In the genomic region with DNA sequence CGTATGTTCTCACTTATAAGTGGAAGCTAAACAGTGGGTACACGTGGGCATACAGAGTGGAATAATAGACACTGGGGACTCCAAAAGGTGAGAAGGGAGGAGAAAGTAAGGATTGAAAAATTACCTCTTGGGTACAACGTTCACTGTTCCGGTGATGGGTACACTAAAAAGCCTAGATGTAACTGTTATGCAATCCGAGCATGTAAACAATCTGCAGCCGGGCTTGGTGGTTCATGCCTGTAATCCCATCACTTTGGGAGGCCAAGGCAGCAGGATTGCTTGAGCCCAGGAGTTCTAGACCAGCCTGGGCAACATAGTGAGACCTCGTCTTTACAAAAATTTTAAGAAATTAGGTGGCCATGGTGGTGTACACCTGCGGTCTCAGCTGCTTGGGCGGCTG, we compare ENCODE assay signal across 1 cellular context.
A peak's percentile ranks its signal among the peaks of the same experiment; 100 is the strongest.
TF ChIP-seq lines count a peak whose summit lies in the region.

No MANE protein-coding gene starts in this region.

TF ChIP-seq in HepG2, 621 proteins besides CTCF, POLR2A, EP300 and RAD21 (continued from another document and continues in another):
- TF ChIP-seq, protein P1, sequence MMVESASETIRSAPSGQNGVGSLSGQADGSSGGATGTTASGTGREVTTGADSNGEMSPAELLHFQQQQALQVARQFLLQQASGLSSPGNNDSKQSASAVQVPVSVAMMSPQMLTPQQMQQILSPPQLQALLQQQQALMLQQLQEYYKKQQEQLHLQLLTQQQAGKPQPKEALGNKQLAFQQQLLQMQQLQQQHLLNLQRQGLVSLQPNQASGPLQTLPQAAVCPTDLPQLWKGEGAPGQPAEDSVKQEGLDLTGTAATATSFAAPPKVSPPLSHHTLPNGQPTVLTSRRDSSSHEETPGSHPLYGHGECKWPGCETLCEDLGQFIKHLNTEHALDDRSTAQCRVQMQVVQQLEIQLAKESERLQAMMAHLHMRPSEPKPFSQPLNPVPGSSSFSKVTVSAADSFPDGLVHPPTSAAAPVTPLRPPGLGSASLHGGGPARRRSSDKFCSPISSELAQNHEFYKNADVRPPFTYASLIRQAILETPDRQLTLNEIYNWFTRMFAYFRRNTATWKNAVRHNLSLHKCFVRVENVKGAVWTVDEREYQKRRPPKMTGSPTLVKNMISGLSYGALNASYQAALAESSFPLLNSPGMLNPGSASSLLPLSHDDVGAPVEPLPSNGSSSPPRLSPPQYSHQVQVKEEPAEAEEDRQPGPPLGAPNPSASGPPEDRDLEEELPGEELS (CRISPR knock-in tag; IDR thresholded peaks at IDR 0.05) = peak; percentile 87
- TF ChIP-seq MEIS1 (CRISPR knock-in tag; IDR thresholded peaks at IDR 0.05; ENCODE audit: borderline replicate concordance) (no peak), HDAC2 (CRISPR knock-in tag; IDR thresholded peaks at IDR 0.05) (peak; percentile 81), ZNF432 (CRISPR knock-in tag; IDR thresholded peaks at IDR 0.05; ENCODE audit: borderline replicate concordance) (no peak), NFIB (CRISPR knock-in tag; IDR thresholded peaks at IDR 0.05; ENCODE audit: borderline replicate concordance) (no peak), CEBPB (IDR thresholded peaks at IDR 0.05; ENCODE audit: borderline replicate concordance, low read depth, low read length) (peak; percentile 84), TOE1 (CRISPR knock-in tag; IDR thresholded peaks at IDR 0.05) (no peak), ZNF143 (CRISPR knock-in tag; IDR thresholded peaks at IDR 0.05) (no peak), ZNF3 (CRISPR knock-in tag; IDR thresholded peaks at IDR 0.05) (no peak), ZNF720 (CRISPR knock-in tag; IDR thresholded peaks at IDR 0.05) (no peak), ZBTB21 (CRISPR knock-in tag; IDR thresholded peaks at IDR 0.05) (no peak), ZBTB20 (CRISPR knock-in tag; IDR thresholded peaks at IDR 0.05; ENCODE audit: borderline replicate concordance, low read depth) (no peak), FOXP1 (IDR thresholded peaks at IDR 0.05) (no peak), FOXP1 (CRISPR knock-in tag; IDR thresholded peaks at IDR 0.05) (peak; percentile 80), FOSL2 (CRISPR knock-in tag; IDR thresholded peaks at IDR 0.05) (peak; percentile 45), REPIN1 (CRISPR knock-in tag; IDR thresholded peaks at IDR 0.05; ENCODE audit: borderline replicate concordance, low read depth) (no peak), ZNF75D (CRISPR knock-in tag; IDR thresholded peaks at IDR 0.05; ENCODE audit: borderline replicate concordance) (no peak), ZNF766 (CRISPR knock-in tag; IDR thresholded peaks at IDR 0.05; ENCODE audit: borderline replicate concordance) (peak; percentile 57; the same call in 1 of the 2 replicates), KLF15 (CRISPR knock-in tag; IDR thresholded peaks at IDR 0.05; ENCODE audit: borderline replicate concordance) (no peak), MAFK (conservative IDR thresholded peaks at IDR 0.05 in 1 of 2, IDR thresholded peaks at IDR 0.05 in 1 of 2; ENCODE audit: low read length in 2 of 2) (no peak), HMG20B (CRISPR knock-in tag; conservative IDR thresholded peaks at IDR 0.05) (no peak), KDM2A (CRISPR knock-in tag; IDR thresholded peaks at IDR 0.05; ENCODE audit: borderline replicate concordance, low read depth) (0 out of 2 replicates have a peak, but pooled peaks have one; percentile 44), FOXK1 (CRISPR knock-in tag; IDR thresholded peaks at IDR 0.05; ENCODE audit: borderline replicate concordance, low read depth) (peak; percentile 89; the same call in 1 of the 2 replicates), ZFP62 (CRISPR knock-in tag; IDR thresholded peaks at IDR 0.05) (no peak), EHMT2 (IDR thresholded peaks at IDR 0.05; ENCODE audit: borderline replicate concordance, low read depth, low read length) (no peak), ZNF333 (CRISPR knock-in tag; IDR thresholded peaks at IDR 0.05; ENCODE audit: borderline replicate concordance) (no peak), ZSCAN9 (CRISPR knock-in tag; IDR thresholded peaks at IDR 0.05; ENCODE audit: borderline replicate concordance) (no peak), ZNF235 (CRISPR knock-in tag; IDR thresholded peaks at IDR 0.05; ENCODE audit: borderline replicate concordance) (no peak), KLF6 (CRISPR knock-in tag; IDR thresholded peaks at IDR 0.05) (no peak), REL (CRISPR knock-in tag; conservative IDR thresholded peaks at IDR 0.05) (no peak), FOXA1 (IDR thresholded peaks at IDR 0.05) (no peak), FOXA1 (CRISPR knock-in tag; IDR thresholded peaks at IDR 0.05) (peak; percentile 67; the same call in 1 of the 2 replicates), CBX5 (CRISPR knock-in tag; IDR thresholded peaks at IDR 0.05; ENCODE audit: borderline replicate concordance) (peak; percentile 30; the same call in 1 of the 2 replicates)
- TF ChIP-seq, protein P2, sequence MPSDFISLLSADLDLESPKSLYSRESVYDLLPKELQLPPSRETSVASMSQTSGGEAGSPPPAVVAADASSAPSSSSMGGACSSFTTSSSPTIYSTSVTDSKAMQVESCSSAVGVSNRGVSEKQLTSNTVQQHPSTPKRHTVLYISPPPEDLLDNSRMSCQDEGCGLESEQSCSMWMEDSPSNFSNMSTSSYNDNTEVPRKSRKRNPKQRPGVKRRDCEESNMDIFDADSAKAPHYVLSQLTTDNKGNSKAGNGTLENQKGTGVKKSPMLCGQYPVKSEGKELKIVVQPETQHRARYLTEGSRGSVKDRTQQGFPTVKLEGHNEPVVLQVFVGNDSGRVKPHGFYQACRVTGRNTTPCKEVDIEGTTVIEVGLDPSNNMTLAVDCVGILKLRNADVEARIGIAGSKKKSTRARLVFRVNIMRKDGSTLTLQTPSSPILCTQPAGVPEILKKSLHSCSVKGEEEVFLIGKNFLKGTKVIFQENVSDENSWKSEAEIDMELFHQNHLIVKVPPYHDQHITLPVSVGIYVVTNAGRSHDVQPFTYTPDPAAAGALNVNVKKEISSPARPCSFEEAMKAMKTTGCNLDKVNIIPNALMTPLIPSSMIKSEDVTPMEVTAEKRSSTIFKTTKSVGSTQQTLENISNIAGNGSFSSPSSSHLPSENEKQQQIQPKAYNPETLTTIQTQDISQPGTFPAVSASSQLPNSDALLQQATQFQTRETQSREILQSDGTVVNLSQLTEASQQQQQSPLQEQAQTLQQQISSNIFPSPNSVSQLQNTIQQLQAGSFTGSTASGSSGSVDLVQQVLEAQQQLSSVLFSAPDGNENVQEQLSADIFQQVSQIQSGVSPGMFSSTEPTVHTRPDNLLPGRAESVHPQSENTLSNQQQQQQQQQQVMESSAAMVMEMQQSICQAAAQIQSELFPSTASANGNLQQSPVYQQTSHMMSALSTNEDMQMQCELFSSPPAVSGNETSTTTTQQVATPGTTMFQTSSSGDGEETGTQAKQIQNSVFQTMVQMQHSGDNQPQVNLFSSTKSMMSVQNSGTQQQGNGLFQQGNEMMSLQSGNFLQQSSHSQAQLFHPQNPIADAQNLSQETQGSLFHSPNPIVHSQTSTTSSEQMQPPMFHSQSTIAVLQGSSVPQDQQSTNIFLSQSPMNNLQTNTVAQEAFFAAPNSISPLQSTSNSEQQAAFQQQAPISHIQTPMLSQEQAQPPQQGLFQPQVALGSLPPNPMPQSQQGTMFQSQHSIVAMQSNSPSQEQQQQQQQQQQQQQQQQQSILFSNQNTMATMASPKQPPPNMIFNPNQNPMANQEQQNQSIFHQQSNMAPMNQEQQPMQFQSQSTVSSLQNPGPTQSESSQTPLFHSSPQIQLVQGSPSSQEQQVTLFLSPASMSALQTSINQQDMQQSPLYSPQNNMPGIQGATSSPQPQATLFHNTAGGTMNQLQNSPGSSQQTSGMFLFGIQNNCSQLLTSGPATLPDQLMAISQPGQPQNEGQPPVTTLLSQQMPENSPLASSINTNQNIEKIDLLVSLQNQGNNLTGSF (CRISPR knock-in tag; IDR thresholded peaks at IDR 0.05) = no peak
- TF ChIP-seq, protein P3, sequence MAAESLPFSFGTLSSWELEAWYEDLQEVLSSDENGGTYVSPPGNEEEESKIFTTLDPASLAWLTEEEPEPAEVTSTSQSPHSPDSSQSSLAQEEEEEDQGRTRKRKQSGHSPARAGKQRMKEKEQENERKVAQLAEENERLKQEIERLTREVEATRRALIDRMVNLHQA (CRISPR knock-in tag; IDR thresholded peaks at IDR 0.05) = no peak
- TF ChIP-seq, protein P4, sequence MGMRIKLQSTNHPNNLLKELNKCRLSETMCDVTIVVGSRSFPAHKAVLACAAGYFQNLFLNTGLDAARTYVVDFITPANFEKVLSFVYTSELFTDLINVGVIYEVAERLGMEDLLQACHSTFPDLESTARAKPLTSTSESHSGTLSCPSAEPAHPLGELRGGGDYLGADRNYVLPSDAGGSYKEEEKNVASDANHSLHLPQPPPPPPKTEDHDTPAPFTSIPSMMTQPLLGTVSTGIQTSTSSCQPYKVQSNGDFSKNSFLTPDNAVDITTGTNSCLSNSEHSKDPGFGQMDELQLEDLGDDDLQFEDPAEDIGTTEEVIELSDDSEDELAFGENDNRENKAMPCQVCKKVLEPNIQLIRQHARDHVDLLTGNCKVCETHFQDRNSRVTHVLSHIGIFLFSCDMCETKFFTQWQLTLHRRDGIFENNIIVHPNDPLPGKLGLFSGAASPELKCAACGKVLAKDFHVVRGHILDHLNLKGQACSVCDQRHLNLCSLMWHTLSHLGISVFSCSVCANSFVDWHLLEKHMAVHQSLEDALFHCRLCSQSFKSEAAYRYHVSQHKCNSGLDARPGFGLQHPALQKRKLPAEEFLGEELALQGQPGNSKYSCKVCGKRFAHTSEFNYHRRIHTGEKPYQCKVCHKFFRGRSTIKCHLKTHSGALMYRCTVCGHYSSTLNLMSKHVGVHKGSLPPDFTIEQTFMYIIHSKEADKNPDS (CRISPR knock-in tag; IDR thresholded peaks at IDR 0.05) = no peak
- TF ChIP-seq, protein P5, sequence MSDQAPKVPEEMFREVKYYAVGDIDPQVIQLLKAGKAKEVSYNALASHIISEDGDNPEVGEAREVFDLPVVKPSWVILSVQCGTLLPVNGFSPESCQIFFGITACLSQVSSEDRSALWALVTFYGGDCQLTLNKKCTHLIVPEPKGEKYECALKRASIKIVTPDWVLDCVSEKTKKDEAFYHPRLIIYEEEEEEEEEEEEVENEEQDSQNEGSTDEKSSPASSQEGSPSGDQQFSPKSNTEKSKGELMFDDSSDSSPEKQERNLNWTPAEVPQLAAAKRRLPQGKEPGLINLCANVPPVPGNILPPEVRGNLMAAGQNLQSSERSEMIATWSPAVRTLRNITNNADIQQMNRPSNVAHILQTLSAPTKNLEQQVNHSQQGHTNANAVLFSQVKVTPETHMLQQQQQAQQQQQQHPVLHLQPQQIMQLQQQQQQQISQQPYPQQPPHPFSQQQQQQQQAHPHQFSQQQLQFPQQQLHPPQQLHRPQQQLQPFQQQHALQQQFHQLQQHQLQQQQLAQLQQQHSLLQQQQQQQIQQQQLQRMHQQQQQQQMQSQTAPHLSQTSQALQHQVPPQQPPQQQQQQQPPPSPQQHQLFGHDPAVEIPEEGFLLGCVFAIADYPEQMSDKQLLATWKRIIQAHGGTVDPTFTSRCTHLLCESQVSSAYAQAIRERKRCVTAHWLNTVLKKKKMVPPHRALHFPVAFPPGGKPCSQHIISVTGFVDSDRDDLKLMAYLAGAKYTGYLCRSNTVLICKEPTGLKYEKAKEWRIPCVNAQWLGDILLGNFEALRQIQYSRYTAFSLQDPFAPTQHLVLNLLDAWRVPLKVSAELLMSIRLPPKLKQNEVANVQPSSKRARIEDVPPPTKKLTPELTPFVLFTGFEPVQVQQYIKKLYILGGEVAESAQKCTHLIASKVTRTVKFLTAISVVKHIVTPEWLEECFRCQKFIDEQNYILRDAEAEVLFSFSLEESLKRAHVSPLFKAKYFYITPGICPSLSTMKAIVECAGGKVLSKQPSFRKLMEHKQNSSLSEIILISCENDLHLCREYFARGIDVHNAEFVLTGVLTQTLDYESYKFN (CRISPR knock-in tag; conservative IDR thresholded peaks at IDR 0.05) = peak; percentile 69
- TF ChIP-seq, protein P6, sequence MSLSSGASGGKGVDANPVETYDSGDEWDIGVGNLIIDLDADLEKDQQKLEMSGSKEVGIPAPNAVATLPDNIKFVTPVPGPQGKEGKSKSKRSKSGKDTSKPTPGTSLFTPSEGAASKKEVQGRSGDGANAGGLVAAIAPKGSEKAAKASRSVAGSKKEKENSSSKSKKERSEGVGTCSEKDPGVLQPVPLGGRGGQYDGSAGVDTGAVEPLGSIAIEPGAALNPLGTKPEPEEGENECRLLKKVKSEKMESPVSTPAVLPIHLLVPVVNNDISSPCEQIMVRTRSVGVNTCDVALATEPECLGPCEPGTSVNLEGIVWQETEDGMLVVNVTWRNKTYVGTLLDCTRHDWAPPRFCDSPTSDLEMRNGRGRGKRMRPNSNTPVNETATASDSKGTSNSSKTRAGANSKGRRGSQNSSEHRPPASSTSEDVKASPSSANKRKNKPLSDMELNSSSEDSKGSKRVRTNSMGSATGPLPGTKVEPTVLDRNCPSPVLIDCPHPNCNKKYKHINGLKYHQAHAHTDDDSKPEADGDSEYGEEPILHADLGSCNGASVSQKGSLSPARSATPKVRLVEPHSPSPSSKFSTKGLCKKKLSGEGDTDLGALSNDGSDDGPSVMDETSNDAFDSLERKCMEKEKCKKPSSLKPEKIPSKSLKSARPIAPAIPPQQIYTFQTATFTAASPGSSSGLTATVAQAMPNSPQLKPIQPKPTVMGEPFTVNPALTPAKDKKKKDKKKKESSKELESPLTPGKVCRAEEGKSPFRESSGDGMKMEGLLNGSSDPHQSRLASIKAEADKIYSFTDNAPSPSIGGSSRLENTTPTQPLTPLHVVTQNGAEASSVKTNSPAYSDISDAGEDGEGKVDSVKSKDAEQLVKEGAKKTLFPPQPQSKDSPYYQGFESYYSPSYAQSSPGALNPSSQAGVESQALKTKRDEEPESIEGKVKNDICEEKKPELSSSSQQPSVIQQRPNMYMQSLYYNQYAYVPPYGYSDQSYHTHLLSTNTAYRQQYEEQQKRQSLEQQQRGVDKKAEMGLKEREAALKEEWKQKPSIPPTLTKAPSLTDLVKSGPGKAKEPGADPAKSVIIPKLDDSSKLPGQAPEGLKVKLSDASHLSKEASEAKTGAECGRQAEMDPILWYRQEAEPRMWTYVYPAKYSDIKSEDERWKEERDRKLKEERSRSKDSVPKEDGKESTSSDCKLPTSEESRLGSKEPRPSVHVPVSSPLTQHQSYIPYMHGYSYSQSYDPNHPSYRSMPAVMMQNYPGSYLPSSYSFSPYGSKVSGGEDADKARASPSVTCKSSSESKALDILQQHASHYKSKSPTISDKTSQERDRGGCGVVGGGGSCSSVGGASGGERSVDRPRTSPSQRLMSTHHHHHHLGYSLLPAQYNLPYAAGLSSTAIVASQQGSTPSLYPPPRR (CRISPR knock-in tag; IDR thresholded peaks at IDR 0.05; ENCODE audit: borderline replicate concordance) = 0 out of 2 replicates have a peak, but pooled peaks have one; percentile 22
- TF ChIP-seq, protein P7, sequence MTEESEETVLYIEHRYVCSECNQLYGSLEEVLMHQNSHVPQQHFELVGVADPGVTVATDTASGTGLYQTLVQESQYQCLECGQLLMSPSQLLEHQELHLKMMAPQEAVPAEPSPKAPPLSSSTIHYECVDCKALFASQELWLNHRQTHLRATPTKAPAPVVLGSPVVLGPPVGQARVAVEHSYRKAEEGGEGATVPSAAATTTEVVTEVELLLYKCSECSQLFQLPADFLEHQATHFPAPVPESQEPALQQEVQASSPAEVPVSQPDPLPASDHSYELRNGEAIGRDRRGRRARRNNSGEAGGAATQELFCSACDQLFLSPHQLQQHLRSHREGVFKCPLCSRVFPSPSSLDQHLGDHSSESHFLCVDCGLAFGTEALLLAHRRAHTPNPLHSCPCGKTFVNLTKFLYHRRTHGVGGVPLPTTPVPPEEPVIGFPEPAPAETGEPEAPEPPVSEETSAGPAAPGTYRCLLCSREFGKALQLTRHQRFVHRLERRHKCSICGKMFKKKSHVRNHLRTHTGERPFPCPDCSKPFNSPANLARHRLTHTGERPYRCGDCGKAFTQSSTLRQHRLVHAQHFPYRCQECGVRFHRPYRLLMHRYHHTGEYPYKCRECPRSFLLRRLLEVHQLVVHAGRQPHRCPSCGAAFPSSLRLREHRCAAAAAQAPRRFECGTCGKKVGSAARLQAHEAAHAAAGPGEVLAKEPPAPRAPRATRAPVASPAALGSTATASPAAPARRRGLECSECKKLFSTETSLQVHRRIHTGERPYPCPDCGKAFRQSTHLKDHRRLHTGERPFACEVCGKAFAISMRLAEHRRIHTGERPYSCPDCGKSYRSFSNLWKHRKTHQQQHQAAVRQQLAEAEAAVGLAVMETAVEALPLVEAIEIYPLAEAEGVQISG (CRISPR knock-in tag; IDR thresholded peaks at IDR 0.05) = peak; percentile 43; the same call in 1 of the 2 replicates
